19 cellular contexts compared by ENCODE assay signal in genomic region chr6:7568021-7568420, GRCh38. TPM values are rescaled to one million over a fixed set of nuclear protein-coding genes. Genes with fewer than 3 reads are reported as not detected.
DNase-seq lines count a peak whose midpoint lies in the region; ATAC-seq and TF ChIP-seq lines count a peak whose summit lies in the region.
"Had no signal": no experiment of that assay in that cellular context is flagged by ENCODE, and none has a peak within 500 bp of the region (broad histone marks: within the 10 kb centered on the region; RNA-seq: fewer than 3 reads in every experiment).

No MANE protein-coding gene starts in this region.

- in situ Hi-C loops in brain microvascular endothelial cell (cut with HindIII; ENCODE audit: low pct_ligation_motif_present, low sequenced_read_pairs), result no loop called here

- H3K27me3 ChIP-seq in brain microvascular endothelial cell (replicated peaks), result no peaks in the 10 kb centered on the region
- peaks cover 41% of the 10 kb centered on the region for H3K27me3 ChIP-seq in gastroesophageal sphincter
- H3K27me3 ChIP-seq in skeletal muscle satellite cell (ENCODE audit: control insufficient read depth, insufficient read depth, low read length), result no peaks in the 10 kb centered on the region
- no peaks in the 10 kb centered on the region for H3K27me3 ChIP-seq in vagina
- H3K27me3 ChIP-seq: neural progenitor cell had no signal

- no peak for TF ChIP-seq EP300 in gastroesophageal sphincter (IDR thresholded peaks at IDR 0.05)

- peak; percentile 28 for ATAC-seq in gastroesophageal sphincter
- ATAC-seq in HG02870 (IDR thresholded peaks at IDR 0.05; ENCODE audit: unreplicated experiment), result no peak
- ATAC-seq: upper lobe of right lung had no signal

- no peak overlapping the region for H3K4me3 ChIP-seq in brain microvascular endothelial cell (ENCODE audit: low read depth, low read length)
- H3K4me3 ChIP-seq in gastroesophageal sphincter, result no peak overlapping the region
- H3K4me3 ChIP-seq in skeletal muscle satellite cell (ENCODE audit: low read length), result peak overlapping the region; percentile 18
- H3K4me3 ChIP-seq in vagina, result no peak overlapping the region
- H3K4me3 ChIP-seq: neural progenitor cell, upper lobe of right lung had no signal

- TF ChIP-seq POLR2A in gastroesophageal sphincter (IDR thresholded peaks at IDR 0.05), result no peak
- TF ChIP-seq POLR2A in vagina (IDR thresholded peaks at IDR 0.05), result no peak

- H3K4me2 ChIP-seq in skeletal muscle satellite cell (ENCODE audit: low read length), result peak overlapping the region; percentile 53
- H3K4me2 ChIP-seq: neural progenitor cell had no signal

- H3K27ac ChIP-seq in brain microvascular endothelial cell (no peak overlapping the region), gastroesophageal sphincter (no peak overlapping the region), vagina (no peak overlapping the region)
- H3K27ac ChIP-seq: epithelial cell of prostate, neural progenitor cell, upper lobe of right lung had no signal

- WGBS in gastroesophageal sphincter (ENCODE audit: low coverage in 1 of 2), 2 donors, result 61 to 67% methylated on average over 2 to 3 of the region's 3 CpGs

- no peaks in the 10 kb centered on the region for H3K4me1 ChIP-seq in gastroesophageal sphincter
- peaks cover 26% of the 10 kb centered on the region for H3K4me1 ChIP-seq in skeletal muscle satellite cell (ENCODE audit: control insufficient read depth, insufficient read depth, low read length)
- H3K4me1 ChIP-seq in vagina, result no peaks in the 10 kb centered on the region
- H3K4me1 ChIP-seq: neural progenitor cell had no signal

- intact Hi-C loops in vagina (cut with DNase I), result no loop called here

- H3K9me3 ChIP-seq in gastroesophageal sphincter, result no peaks in the 10 kb centered on the region
- no peaks in the 10 kb centered on the region for H3K9me3 ChIP-seq in skeletal muscle satellite cell (replicated peaks; ENCODE audit: low read length)
- no peaks in the 10 kb centered on the region for H3K9me3 ChIP-seq in vagina
- H3K9me3 ChIP-seq: upper lobe of right lung had no signal

- TF ChIP-seq CTCF in brain microvascular endothelial cell (IDR thresholded peaks at IDR 0.05; ENCODE audit: low read depth, low read length, missing control alignments) (no peak), gastroesophageal sphincter (IDR thresholded peaks at IDR 0.05) (no peak), vagina (IDR thresholded peaks at IDR 0.05) (no peak)

- peaks cover 73% of the 10 kb centered on the region for H3K36me3 ChIP-seq in brain microvascular endothelial cell (replicated peaks)
- no peaks in the 10 kb centered on the region for H3K36me3 ChIP-seq in gastroesophageal sphincter
- peaks cover 28% of the 10 kb centered on the region for H3K36me3 ChIP-seq in skeletal muscle satellite cell (ENCODE audit: insufficient read depth, low read length)
- H3K36me3 ChIP-seq in vagina, result peaks cover 0 to 49% of the 10 kb centered on the region in 2 donors
- H3K36me3 ChIP-seq: neural progenitor cell, upper lobe of right lung had no signal

- H3K9ac ChIP-seq in skeletal muscle satellite cell (ENCODE audit: low read depth, low read length), result peak overlapping the region; percentile 58
- H3K9ac ChIP-seq: neural progenitor cell had no signal

- DNase-seq in EL (peak; percentile 13), brain microvascular endothelial cell (peak; percentile 49), middle frontal gyrus (ENCODE audit: extremely low spot score, low spot score) (no peak), vagina (ENCODE audit: extremely low spot score in 2 of 2) (no peak)
- DNase-seq: activated CD4-positive, alpha-beta T cell treated with anti-CD3 and anti-CD28 coated beads for 4 hours; activated naive CD8-positive, alpha-beta T cell treated with anti-CD3 and anti-CD28 coated beads, Interleukin-2, amount 10 ng/mL, durations not matched to agents 7 days and 5 days; CD4-positive, CD25-positive, alpha-beta regulatory T cell; glutamatergic neuron; NCI-H1417; NCI-H2171 treated with DMSO at 0.1 percent for 48 hours; NCI-H526 treated with DMSO at 0.1 percent for 48 hours; Right ventricle myocardium superior; upper lobe of right lung had no signal

RNA-seq across cellular contexts. Expression of gene SNRNP48, which starts 22.0 kb away (rescaled TPM):
- 10 to 100 TPM; 11.4 to 18.9 (median 13.9) TPM for total RNA-seq in gastroesophageal sphincter
- total RNA-seq in skeletal muscle satellite cell (2012; rRNA removed), result 9.8 and 13.7 TPM in 2 replicates
- total RNA-seq in vagina, result 9.6 TPM

RNA-seq across cellular contexts. Expression of gene DSP, which starts 26.6 kb away (rescaled TPM):
- total RNA-seq in gastroesophageal sphincter, result 10 to 100 TPM in 1 of 4 donors, 1 to 10 TPM in 3; 5.8 to 41.7 (median 7.6) TPM
- 0.76 and 2.4 TPM in 2 replicates for total RNA-seq in skeletal muscle satellite cell (2012; rRNA removed)
- 802 TPM for total RNA-seq in vagina
- total RNA-seq: activated T-helper 1 cell treated with anti-CD3 and anti-CD28 coated beads, Interleukin-12 subunit alpha, Interleukin-12 subunit beta, Interleukin-2, Interleukin-4 antibody, amounts not matched to agents 30 ng/mL and 10 ng/mL and 1 ng/mL, durations not matched to agents 14 hours and 24 hours and 36 hours; CD4-positive, CD25-positive, alpha-beta regulatory T cell had no signal

Comparison
In these comparisons a context has a peak if more than half of its experiments do, and no peak if none do; other contexts are left out.
1. DNase-seq: peak in EL (single experiment) and brain microvascular endothelial cell (single experiment); none in middle frontal gyrus (single experiment) and vagina (0 of 2).
2. RNA of gene DSP, which starts 26.6 kb away (total RNA-seq): 802 TPM in vagina (single experiment); 5.8 to 41.7 TPM in gastroesophageal sphincter; every median in the first group is over 10 times any median in the second.